Comparison of ENCODE assay signal across 19 cellular contexts in genomic region chr4:128502818-128503527, GRCh38.
A peak's percentile ranks its signal among the peaks of the same experiment; 100 is the strongest.
DNase-seq lines count a peak whose midpoint lies in the region; FAIRE-seq and TF ChIP-seq lines count a peak whose summit lies in the region.
"Had no signal": no experiment of that assay in that cellular context is flagged by ENCODE, and none has a peak within 500 bp of the region (broad histone marks: within the 10 kb centered on the region; RNA-seq: fewer than 3 reads in every experiment).

No MANE protein-coding gene starts in this region.

- H2AK5ac ChIP-seq in H9 (ENCODE audit: insufficient read length, low read length) = no peak overlapping the region

- H3K4me3 ChIP-seq in fibroblast of villous mesenchyme (ENCODE audit: low read depth, low read length) (no peak overlapping the region), small intestine (ENCODE audit: low read depth in 1 of 2, low read length in 2 of 2) (no peak overlapping the region)
- H3K4me3 ChIP-seq: Peyer's patch had no signal

- no peak overlapping the region for H3K56ac ChIP-seq in H9 (ENCODE audit: insufficient read length, low read depth, low read length)

- no peaks in the 10 kb centered on the region for H3K79me1 ChIP-seq in H9 (ENCODE audit: insufficient read depth, low read depth, low read length, poor library complexity, severe bottlenecking)

- H2BK12ac ChIP-seq in H9 (ENCODE audit: insufficient read length, low read depth, low read length) = no peak overlapping the region

- H2BK15ac ChIP-seq in H9 (ENCODE audit: low read depth, low read length) = no peak overlapping the region

- no peak overlapping the region for H4K91ac ChIP-seq in H9 (ENCODE audit: insufficient read length, low read depth, low read length)

- H3K27me3 ChIP-seq in H9 (ENCODE audit: insufficient read depth, low read length) (no peaks in the 10 kb centered on the region), small intestine (ENCODE audit: control insufficient read depth in 2 of 2, insufficient read depth in 2 of 2, low read length in 2 of 2) (no peaks in the 10 kb centered on the region)
- H3K27me3 ChIP-seq: BE2C, Peyer's patch had no signal

- H3K23ac ChIP-seq in H9 (ENCODE audit: insufficient read length, low read depth, low read length) = peak overlapping the region; percentile 36

- H3K27ac Mint-ChIP-seq in H9 = no peak overlapping the region
- H3K27ac Mint-ChIP-seq: CD4-positive, alpha-beta memory T cell had no signal

- FAIRE-seq in small intestine (lab: Jason Lieb, UNC) = no peak
- FAIRE-seq: D721Med, H1 had no signal

- DNase-seq in H9 (no peak), RPMI7951 (ENCODE audit: low read depth) (peak; percentile 36), fibroblast of villous mesenchyme (ENCODE audit: low read depth) (peak; percentile 40), small intestine (peak; percentile 16), globus pallidus (ENCODE audit: low spot score) (no peak)
- DNase-seq in activated CD8-positive, alpha-beta memory T cell treated with anti-CD3 and anti-CD28 coated beads for 24 hours = no peak
- no peak for DNase-seq in stimulated activated CD4-positive, alpha-beta T cell treated with anti-CD3 and anti-CD28 coated beads, Interleukin-1b, Interleukin-23, amount 100 ng/mL, for 48 hours
- DNase-seq: BE2C; CD4-positive, alpha-beta memory T cell; DMS79 treated with DMSO at 0.1 percent for 48 hours; GDM1; NCI-H187 treated with DMSO at 0.1 percent for 48 hours; NCI-H2171; NCI-H446 treated with DMSO at 0.1 percent for 48 hours; Peyer's patch; SHP77 treated with DMSO at 0.1 percent for 48 hours had no signal

- H4K20me1 ChIP-seq in H9 (ENCODE audit: control insufficient read depth, insufficient read depth, insufficient read length) = no peaks in the 10 kb centered on the region

- H3K4me1 ChIP-seq in H9 (ENCODE audit: insufficient read depth, low read length) = no peaks in the 10 kb centered on the region
- H3K4me1 ChIP-seq in small intestine (ENCODE audit: control insufficient read depth in 2 of 2, insufficient read depth in 1 of 2, low read depth in 1 of 2, low read length in 1 of 2) = no peaks in the 10 kb centered on the region
- H3K4me1 ChIP-seq: BE2C, Peyer's patch had no signal

- H3K18ac ChIP-seq in H9 (ENCODE audit: insufficient read length, low read depth, low read length) = no peak overlapping the region

- H3K4me3 Mint-ChIP-seq in H9 = no peak overlapping the region
- H3K4me3 Mint-ChIP-seq: CD4-positive, alpha-beta memory T cell had no signal

- H3K23me2 ChIP-seq in H9 (ENCODE audit: insufficient read length, low read depth, low read length, poor library complexity, severe bottlenecking) = no peaks in the 10 kb centered on the region

- peaks cover 40 to 49% of the 10 kb centered on the region in 2 experiments for H3K9me3 Mint-ChIP-seq in H9

- no peak overlapping the region for H2BK5ac ChIP-seq in H9 (ENCODE audit: insufficient read length, low read length)

- no peak overlapping the region for H2BK20ac ChIP-seq in H9 (ENCODE audit: low read depth, low read length, poor library complexity, severe bottlenecking)

- no peak overlapping the region for H4K5ac ChIP-seq in H9 (ENCODE audit: insufficient read length, low read depth, low read length)

- H3K4ac ChIP-seq in H9 (ENCODE audit: low read depth, low read length) = no peak overlapping the region

- no peaks in the 10 kb centered on the region for H3K27me3 Mint-ChIP-seq in H9 (ENCODE audit: low read depth)

- H3T11ph ChIP-seq in H9 (ENCODE audit: low read length) = no peak overlapping the region

- H3K9ac ChIP-seq in H9 (ENCODE audit: extremely low read depth, insufficient read length, low read length) = no peak overlapping the region
- H3K9ac ChIP-seq: KMS-11 had no signal

- H2BK120ac ChIP-seq in H9 (ENCODE audit: low read depth, low read length, poor library complexity, severe bottlenecking) = no peak overlapping the region

- H3K27ac ChIP-seq in H9 (ENCODE audit: insufficient read length, low read depth, low read length) = no peak overlapping the region
- no peak overlapping the region for H3K27ac ChIP-seq in small intestine (ENCODE audit: low read depth in 1 of 2, low read length in 1 of 2)
- H3K27ac ChIP-seq: KMS-11, Peyer's patch had no signal

- H2AFZ ChIP-seq in H9 (ENCODE audit: low read length) = no peak overlapping the region

- H3K79me2 ChIP-seq in H9 (ENCODE audit: insufficient read depth, low read length) = no peaks in the 10 kb centered on the region

- H3K9me3 ChIP-seq in H9 (ENCODE audit: control insufficient read depth, low read depth, low read length) = no peaks in the 10 kb centered on the region
- no peaks in the 10 kb centered on the region for H3K9me3 ChIP-seq in small intestine (ENCODE audit: control insufficient read depth, low read depth)
- H3K9me3 ChIP-seq: BE2C had no signal

- TF ChIP-seq CTCF in H9 (conservative IDR thresholded peaks at IDR 0.05) (no peak), fibroblast of villous mesenchyme (IDR thresholded peaks at IDR 0.05; ENCODE audit: insufficient read depth, low read depth, low read length) (no peak)

- no CpG with 5 or more reads among the region's 1 CpG for WGBS in H9 (ENCODE audit: extremely low coverage, insufficient read length, low lambda C conversion rate)
- 14 to 47% (median 27%) methylated on average over 1 of the region's 1 CpG for WGBS in small intestine, 3 donors

- H3K14ac ChIP-seq in H9 (ENCODE audit: insufficient read depth, low read length) = no peak overlapping the region

- H3K4me1 Mint-ChIP-seq in H9 = no peaks in the 10 kb centered on the region
- H3K4me1 Mint-ChIP-seq: CD4-positive, alpha-beta memory T cell had no signal

- H3K4me2 ChIP-seq in H9 (ENCODE audit: insufficient read depth, insufficient read length, low read length) = no peak overlapping the region
- H3K4me2 ChIP-seq: KMS-11 had no signal

- H3K36me3 Mint-ChIP-seq in H9 (ENCODE audit: insufficient read depth in 1 of 3, low read depth in 3 of 3) = peaks cover 21 to 40% (median 24%) of the 10 kb centered on the region in 3 experiments

- no peak overlapping the region for H4K8ac ChIP-seq in H9 (replicated peaks; ENCODE audit: insufficient read length, low read depth, low read length)

- no peaks in the 10 kb centered on the region for H3K36me3 ChIP-seq in small intestine (ENCODE audit: control insufficient read depth in 2 of 2, insufficient read depth in 2 of 2, low read length in 2 of 2)
- H3K36me3 ChIP-seq: BE2C, Peyer's patch had no signal

Comparison
In these comparisons a context has a peak if more than half of its experiments do, and no peak if none do; other contexts are left out.
1. DNase-seq: peak in RPMI7951 (single experiment), fibroblast of villous mesenchyme (single experiment) and small intestine (single experiment); none in H9 (single experiment), activated CD8-positive, alpha-beta memory T cell treated with anti-CD3 and anti-CD28 coated beads for 24 hours (single experiment), globus pallidus (single experiment) and stimulated activated CD4-positive, alpha-beta T cell treated with anti-CD3 and anti-CD28 coated beads, Interleukin-1b, Interleukin-23, amount 100 ng/mL, for 48 hours (single experiment).